ENCODE assay signal across 21 cellular contexts in genomic region chr19:44032001-44032610, GRCh38. TPM values are rescaled to one million over a fixed set of nuclear protein-coding genes. Genes with fewer than 3 reads are reported as not detected.
DNase-seq lines count a peak whose midpoint lies in the region; ATAC-seq, FAIRE-seq and TF ChIP-seq lines count a peak whose summit lies in the region.
"Had no signal": no experiment of that assay in that cellular context is flagged by ENCODE, and none has a peak within 500 bp of the region (broad histone marks: within the 10 kb centered on the region; RNA-seq: fewer than 3 reads in every experiment).

No MANE protein-coding gene starts in this region.

- no peaks in the 10 kb centered on the region for H3K4me1 ChIP-seq in A549

- TF ChIP-seq EP300 in A549 (IDR thresholded peaks at IDR 0.05) = no peak

- POLR2A ChIA-PET in A549 (lab: Yijun Ruan, JAX) = no interaction called here

- H3K9me3 ChIP-seq in A549 = peaks cover 90% of the 10 kb centered on the region

- no peak overlapping the region for H3K4me2 ChIP-seq in A549

- ATAC-seq in A549 = no peak
- no peak for ATAC-seq in natural killer cell treated with Interleukin-12 subunit alpha and Interleukin-12 subunit beta and Interleukin-15 and Interleukin-18, amount 100 ng/mL, for 72 hours
- ATAC-seq in HG03354 (IDR thresholded peaks at IDR 0.05; ENCODE audit: poor library complexity, severe bottlenecking, unreplicated experiment) = no peak

- TF ChIP-seq RAD21 in A549 (conservative IDR thresholded peaks at IDR 0.05 in 1 of 2, IDR thresholded peaks at IDR 0.05 in 1 of 2) = no peak

- DNase-seq in A549 (ENCODE audit: low read depth in 1 of 2, low spot score in 1 of 2) (no peak), KBM-7 (peak; percentile 3), fibroblast of mammary gland (ENCODE audit: low read depth) (peak; percentile 5), NCI-H2081 (lab: John Stamatoyannopoulos, UW) (no peak)
- no peak for DNase-seq in natural killer cell treated with Interleukin-12 subunit alpha and Interleukin-12 subunit beta and Interleukin-15 and Interleukin-18, amount 100 ng/mL, for 72 hours (ENCODE audit: low spot score)
- DNase-seq: 8988T; DMS 273 treated with DMSO at 0.1 percent for 48 hours; GDM1; IMR-90; MV-4-11; NCI-H1417 treated with DMSO at 0.1 percent for 48 hours; NCI-H1930; NCI-H2171; NCI-H446; NCI-H69; NK-92 treated with Interleukin-12 subunit alpha and Interleukin-12 subunit beta, amount 100 ng/mL, for 24 hours; SIG-M5 had no signal

- H3K27me3 Mint-ChIP-seq in natural killer cell treated with Interleukin-12 subunit alpha and Interleukin-12 subunit beta and Interleukin-15 and Interleukin-18, amount 100 ng/mL, for 72 hours = no peaks in the 10 kb centered on the region

- TF ChIP-seq CTCF in A549 (IDR thresholded peaks at IDR 0.05) = no peak
- no peak for TF ChIP-seq CTCF in fibroblast of mammary gland (conservative IDR thresholded peaks at IDR 0.05; ENCODE audit: control insufficient read depth, insufficient read depth, low read depth, low read length)

- peaks cover 42% of the 10 kb centered on the region for H3K9me3 Mint-ChIP-seq in natural killer cell treated with Interleukin-12 subunit alpha and Interleukin-12 subunit beta and Interleukin-15 and Interleukin-18, amount 100 ng/mL, for 72 hours

- TF ChIP-seq POLR2A in A549 (IDR thresholded peaks at IDR 0.05; ENCODE audit: low read length) = no peak

- 7% methylated on average over 1 of the region's 1 CpG for WGBS in A549 (ENCODE audit: missing lambda C conversion rate)

- no peak overlapping the region for H3K27ac Mint-ChIP-seq in natural killer cell treated with Interleukin-12 subunit alpha and Interleukin-12 subunit beta and Interleukin-15 and Interleukin-18, amount 100 ng/mL, for 72 hours

- H3K4me3 ChIP-seq in A549 (no peak overlapping the region), fibroblast of mammary gland (ENCODE audit: control insufficient read depth, low read depth, low read length) (no peak overlapping the region)

- no peak overlapping the region for H3K4me3 Mint-ChIP-seq in natural killer cell treated with Interleukin-12 subunit alpha and Interleukin-12 subunit beta and Interleukin-15 and Interleukin-18, amount 100 ng/mL, for 72 hours

- peaks cover 0 to 10% of the 10 kb centered on the region in 2 donors for H3K4me1 Mint-ChIP-seq in natural killer cell treated with Interleukin-12 subunit alpha and Interleukin-12 subunit beta and Interleukin-15 and Interleukin-18, amount 100 ng/mL, for 72 hours (ENCODE audit: low read depth in 2 of 2)

- peak; percentile 81 for FAIRE-seq in A549 (lab: Jason Lieb, UNC)
- FAIRE-seq: GM12892, H54 had no signal

- CTCF ChIA-PET in A549 (lab: Yijun Ruan, JAX) = no interaction called here

- in situ Hi-C loops in KBM-7 (cut with MboI; ENCODE audit: low pct_unique_long_range_greater_than_20kb, low sequenced_read_pairs) = no loop called here

- H3K27ac ChIP-seq in A549 = no peak overlapping the region

- H3K36me3 Mint-ChIP-seq in natural killer cell treated with Interleukin-12 subunit alpha and Interleukin-12 subunit beta and Interleukin-15 and Interleukin-18, amount 100 ng/mL, for 72 hours = peaks cover 84% of the 10 kb centered on the region

TF ChIP-seq in A549, 52 proteins besides CTCF, POLR2A, EP300 and RAD21:
- TF ChIP-seq KDM1A (IDR thresholded peaks at IDR 0.05; ENCODE audit: low read depth) (0 out of 2 replicates have a peak, but pooled peaks have one; percentile 36), REST (IDR thresholded peaks at IDR 0.05) (no peak)

RNA-seq across cellular contexts. Expression of gene ZNF222, which starts 6.9 kb away (rescaled TPM):
- polyA plus RNA-seq in A549 (2011; rRNA removed) (6.2 and 7.0 TPM in 2 replicates), A549 (2017; fragmentation: RNase III; extraction: RNeasy Plus Mini Kit Qiagen cat#74134 plus additional on column Dnase treatment) (4.6 to 5.9 TPM (median 4.7 TPM) in 3 replicates)
- polyA plus RNA-seq in A549 (2012; cell fraction: cytosol; rRNA removed) = 1.8 and 2.8 TPM in 2 replicates
- polyA plus RNA-seq in A549 (2012; cell fraction: nucleus; rRNA removed) = 1.00 and 2.4 TPM in 2 replicates
- polyA minus RNA-seq in A549 (2011; rRNA and poly(A)+ RNA removed) = 4.5 and 6.9 TPM in 2 replicates
- total RNA-seq in natural killer cell treated with Interleukin-12 subunit alpha and Interleukin-12 subunit beta and Interleukin-15 and Interleukin-18, amount 100 ng/mL, for 72 hours = 1 to 10 TPM; 2.2 to 4.8 TPM
- total RNA-seq: OCI-LY7 had no signal

RNA-seq across cellular contexts. Expression of gene ZNF223, which starts 19.7 kb away (rescaled TPM):
- polyA plus RNA-seq in A549 (2011; rRNA removed) (5.2 and 5.4 TPM in 2 replicates), A549 (2017; fragmentation: RNase III; extraction: RNeasy Plus Mini Kit Qiagen cat#74134 plus additional on column Dnase treatment) (2.2 to 2.6 TPM (median 2.4 TPM) in 3 replicates)
- 0.85 and 1.0 TPM in 2 replicates for polyA plus RNA-seq in A549 (2012; cell fraction: cytosol; rRNA removed)
- polyA plus RNA-seq in A549 (2012; cell fraction: nucleus; rRNA removed) = 1.1 and 1.3 TPM in 2 replicates
- polyA minus RNA-seq in A549 (2011; rRNA and poly(A)+ RNA removed) = 5.9 and 9.8 TPM in 2 replicates
- total RNA-seq in natural killer cell treated with Interleukin-12 subunit alpha and Interleukin-12 subunit beta and Interleukin-15 and Interleukin-18, amount 100 ng/mL, for 72 hours = 1 to 10 TPM in 1 of 2 donors, under 1 TPM in 1; 0.67 to 2.5 TPM
- total RNA-seq: OCI-LY7 had no signal

RNA-seq across cellular contexts. Expression of gene ZNF230, which starts 29.3 kb away (rescaled TPM):
- polyA plus RNA-seq in A549 (2011; rRNA removed) (6.2 and 6.3 TPM in 2 replicates), A549 (2017; fragmentation: RNase III; extraction: RNeasy Plus Mini Kit Qiagen cat#74134 plus additional on column Dnase treatment) (2.9 to 3.3 TPM (median 3.1 TPM) in 3 replicates)
- polyA plus RNA-seq in A549 (2012; cell fraction: cytosol; rRNA removed) = 1.6 and 2.0 TPM in 2 replicates
- polyA plus RNA-seq in A549 (2012; cell fraction: nucleus; rRNA removed) = 1.3 and 2.4 TPM in 2 replicates
- 5.3 and 8.4 TPM in 2 replicates for polyA minus RNA-seq in A549 (2011; rRNA and poly(A)+ RNA removed)
- total RNA-seq in natural killer cell treated with Interleukin-12 subunit alpha and Interleukin-12 subunit beta and Interleukin-15 and Interleukin-18, amount 100 ng/mL, for 72 hours = 10 to 100 TPM in 1 of 2 donors, 1 to 10 TPM in 1; 6.6 to 11.7 TPM

RNA-seq across cellular contexts. Expression of gene ZNF284, which starts 39.9 kb away (rescaled TPM):
- polyA plus RNA-seq in A549 (2011; rRNA removed) (1.0 and 1.2 TPM in 2 replicates), A549 (2017; fragmentation: RNase III; extraction: RNeasy Plus Mini Kit Qiagen cat#74134 plus additional on column Dnase treatment) (0.81 to 1.1 TPM (median 1.0 TPM) in 3 replicates)
- polyA plus RNA-seq in A549 (2012; cell fraction: cytosol; rRNA removed) = 0.21 and 0.23 TPM in 2 replicates
- polyA plus RNA-seq in A549 (2012; cell fraction: nucleus; rRNA removed) = 0.19 and 0.37 TPM in 2 replicates
- polyA minus RNA-seq in A549 (2011; rRNA and poly(A)+ RNA removed) = 1.6 and 1.7 TPM in 2 replicates
- 1 to 10 TPM; 1.6 to 1.8 TPM for total RNA-seq in natural killer cell treated with Interleukin-12 subunit alpha and Interleukin-12 subunit beta and Interleukin-15 and Interleukin-18, amount 100 ng/mL, for 72 hours
- total RNA-seq: OCI-LY7 had no signal

RNA-seq across cellular contexts. Expression of gene ZNF155, which starts 48.1 kb away (rescaled TPM):
- polyA plus RNA-seq in A549 (2011; rRNA removed) (5.2 and 6.6 TPM in 2 replicates), A549 (2017; fragmentation: RNase III; extraction: RNeasy Plus Mini Kit Qiagen cat#74134 plus additional on column Dnase treatment) (3.9 to 4.8 TPM (median 4.3 TPM) in 3 replicates)
- 1.1 and 1.2 TPM in 2 replicates for polyA plus RNA-seq in A549 (2012; cell fraction: cytosol; rRNA removed)
- 1.2 and 2.0 TPM in 2 replicates for polyA plus RNA-seq in A549 (2012; cell fraction: nucleus; rRNA removed)
- polyA minus RNA-seq in A549 (2011; rRNA and poly(A)+ RNA removed) = 4.1 and 5.9 TPM in 2 replicates
- 1 to 10 TPM; 6.3 to 7.4 TPM for total RNA-seq in natural killer cell treated with Interleukin-12 subunit alpha and Interleukin-12 subunit beta and Interleukin-15 and Interleukin-18, amount 100 ng/mL, for 72 hours
- total RNA-seq: OCI-LY7 had no signal

Comparison
In these comparisons a context has a peak if more than half of its experiments do, and no peak if none do; other contexts are left out.
1. DNase-seq: peak in KBM-7 (single experiment) and fibroblast of mammary gland (single experiment); none in A549 (0 of 2), natural killer cell treated with Interleukin-12 subunit alpha and Interleukin-12 subunit beta and Interleukin-15 and Interleukin-18, amount 100 ng/mL, for 72 hours (single experiment) and NCI-H2081 (0 of 2).